In the genomic region with DNA sequence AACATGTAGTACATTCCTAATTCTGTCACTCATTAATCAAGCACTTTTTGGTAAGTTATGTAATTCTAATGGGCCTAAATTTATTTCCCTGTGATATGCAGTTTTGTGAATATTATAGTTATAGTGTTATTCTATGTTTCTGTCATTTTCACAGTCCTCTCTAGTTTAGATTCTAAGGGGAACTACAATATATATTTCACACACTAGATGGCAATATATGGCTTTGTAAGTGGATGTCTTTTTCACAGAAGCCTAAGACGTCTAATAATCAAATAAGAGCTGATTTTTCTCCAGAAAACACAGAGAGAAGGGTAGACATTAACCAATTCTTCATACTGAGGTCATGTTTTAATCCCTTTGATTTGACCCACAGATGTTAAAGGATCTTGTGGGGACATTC, we compare ENCODE assay signal across 9 cellular contexts. TPM values are rescaled to one million over a fixed set of nuclear protein-coding genes. Genes with fewer than 3 reads are reported as not detected.
DNase-seq lines count a peak whose midpoint lies in the region; ATAC-seq, FAIRE-seq and TF ChIP-seq lines count a peak whose summit lies in the region.
"Had no signal": no experiment of that assay in that cellular context is flagged by ENCODE, and none has a peak within 500 bp of the region (broad histone marks: within the 10 kb centered on the region; RNA-seq: fewer than 3 reads in every experiment).

No MANE protein-coding gene starts in this region.

- H3K9me2 ChIP-seq in PC-9 (ENCODE audit: insufficient read depth), result no peaks in the 10 kb centered on the region

- H3K4me3 Mint-ChIP-seq in glutamatergic neuron (ENCODE audit: unreplicated experiment), result no peak overlapping the region

- H3K27me3 ChIP-seq in ACC112 (ENCODE audit: insufficient read depth, low read length) (no peaks in the 10 kb centered on the region), PC-9 (ENCODE audit: insufficient read depth, low read depth) (no peaks in the 10 kb centered on the region), small intestine (ENCODE audit: control insufficient read depth in 2 of 2, insufficient read depth in 2 of 2, low read length in 2 of 2) (no peaks in the 10 kb centered on the region)

- H3K36me3 ChIP-seq in ACC112 (ENCODE audit: insufficient read depth, low read length) (no peaks in the 10 kb centered on the region), PC-9 (ENCODE audit: low read depth) (no peaks in the 10 kb centered on the region), small intestine (ENCODE audit: control insufficient read depth in 2 of 2, insufficient read depth in 2 of 2, low read length in 2 of 2) (no peaks in the 10 kb centered on the region)

- BruUV-seq in PC-9 (replicated peaks; lab: Mats Ljungman, UMichigan), result no TSS peak

- H3K4me1 Mint-ChIP-seq in glutamatergic neuron (ENCODE audit: low read depth, unreplicated experiment), result no peaks in the 10 kb centered on the region

- peaks cover 3% of the 10 kb centered on the region for H3K9me3 Mint-ChIP-seq in glutamatergic neuron (ENCODE audit: unreplicated experiment)
- H3K9me3 Mint-ChIP-seq: activated naive CD4-positive, alpha-beta T cell treated with anti-CD3 and anti-CD28 coated beads, Interleukin-2, amount 50 U/mL, for 72 hours had no signal

- no peak overlapping the region for H3K4me3 ChIP-seq in ACC112 (ENCODE audit: low read depth, low read length)
- H3K4me3 ChIP-seq in PC-9, result no peak overlapping the region
- H3K4me3 ChIP-seq in small intestine (ENCODE audit: low read depth in 1 of 2, low read length in 2 of 2), result no peak overlapping the region

- H3K27me3 Mint-ChIP-seq in glutamatergic neuron (ENCODE audit: unreplicated experiment), result no peaks in the 10 kb centered on the region

- peak overlapping the region; percentile 48 for H2AFZ ChIP-seq in ACC112 (ENCODE audit: low read length, unreplicated experiment)
- no peak overlapping the region for H2AFZ ChIP-seq in PC-9

- CTCF ChIA-PET in PC-9 (lab: Charles Lee), result interaction anchor here (0.5 to 1.1 kb wide), 5 partner anchors 11 to 710 kb away, joined by 3 to 5 read pairs (median 4); no protein-coding TSS in a partner anchor

- H3K9me3 ChIP-seq in PC-9 (ENCODE audit: insufficient read depth, low read depth) (no peaks in the 10 kb centered on the region), small intestine (ENCODE audit: control insufficient read depth, low read depth) (no peaks in the 10 kb centered on the region)

- ATAC-seq in GM18858 (IDR thresholded peaks at IDR 0.05; ENCODE audit: unreplicated experiment), result peak; percentile 51
- ATAC-seq in GM18868 (IDR thresholded peaks at IDR 0.05; ENCODE audit: unreplicated experiment), result no peak

- H3K79me2 ChIP-seq in ACC112 (ENCODE audit: control insufficient read depth, insufficient read depth, low read length, unreplicated experiment) (no peaks in the 10 kb centered on the region), PC-9 (ENCODE audit: low read depth) (no peaks in the 10 kb centered on the region)

- no peak overlapping the region for H3K27ac ChIP-seq in ACC112 (ENCODE audit: low read depth, low read length)
- no peak overlapping the region for H3K27ac ChIP-seq in PC-9
- no peak overlapping the region for H3K27ac ChIP-seq in small intestine (ENCODE audit: low read depth in 1 of 2, low read length in 1 of 2)

- no peaks in the 10 kb centered on the region for H3K36me3 Mint-ChIP-seq in glutamatergic neuron (ENCODE audit: unreplicated experiment)
- H3K36me3 Mint-ChIP-seq: activated naive CD4-positive, alpha-beta T cell treated with anti-CD3 and anti-CD28 coated beads, Interleukin-2, amount 50 U/mL, for 72 hours had no signal

- no peak overlapping the region for H3K4me2 ChIP-seq in PC-9

- H3K27ac Mint-ChIP-seq in glutamatergic neuron (ENCODE audit: unreplicated experiment), result no peak overlapping the region
- H3K27ac Mint-ChIP-seq: activated naive CD4-positive, alpha-beta T cell treated with anti-CD3 and anti-CD28 coated beads, Interleukin-2, amount 50 U/mL, for 72 hours had no signal

- peak; percentile 90 for FAIRE-seq in small intestine (lab: Jason Lieb, UNC)

- H3K4me1 ChIP-seq in ACC112 (ENCODE audit: control insufficient read depth, insufficient read depth, low read length, unreplicated experiment) (peaks cover 5% of the 10 kb centered on the region), PC-9 (replicated peaks; ENCODE audit: insufficient read depth) (no peaks in the 10 kb centered on the region), small intestine (ENCODE audit: control insufficient read depth in 2 of 2, insufficient read depth in 1 of 2, low read depth in 1 of 2, low read length in 1 of 2) (no peaks in the 10 kb centered on the region)

- H3F3A ChIP-seq in PC-9 (ENCODE audit: insufficient read depth, low read depth), result no peaks in the 10 kb centered on the region

- POLR2A ChIA-PET in PC-9 (lab: Charles Lee; ENCODE audit: unreplicated experiment), result interaction anchor here (0.5 to 0.6 kb wide), 3 partner anchors 120 to 543 kb away, joined by 3 to 10 read pairs (median 4); no protein-coding TSS in a partner anchor

- DNase-seq in PC-9 (no peak), fibroblast of gingiva (ENCODE audit: low read depth) (peak; percentile 34), small intestine (peak; percentile 20), glutamatergic neuron (no peak)
- DNase-seq in activated CD4-positive, alpha-beta T cell treated with anti-CD3 and anti-CD28 coated beads for 4 hours, result no peak

- H4K20me1 ChIP-seq in PC-9 (ENCODE audit: insufficient read depth), result no peaks in the 10 kb centered on the region

- TF ChIP-seq CTCF in PC-9 (conservative IDR thresholded peaks at IDR 0.05) (peak; percentile 60), glutamatergic neuron (IDR thresholded peaks at IDR 0.05; ENCODE audit: partially characterized antibody, unreplicated experiment) (no peak)

- WGBS in small intestine, 3 donors, result 3 to 10% (median 3%) methylated on average over 1 of the region's 1 CpG

- intact Hi-C loops in PC-9 (cut with micrococcal nuclease; ENCODE audit: unreplicated experiment), result loop anchor here (1.0 to 10.0 kb wide), 4 partner anchors 245 to 652 kb away; no protein-coding TSS in a partner anchor

RNA-seq across cellular contexts. Expression of a gene that starts 18.0 kb away (rescaled TPM):
- total RNA-seq in PC-9 (2021) (not detected in 2 replicates), glutamatergic neuron (ENCODE audit: unreplicated experiment) (4.4 TPM)
- 10 to 100 TPM in 2 of 3 donors, 1 to 10 TPM in 1; 8.6 to 14.8 (median 10.9) TPM for polyA plus RNA-seq in small intestine

RNA-seq across cellular contexts. Expression of a gene that starts 21.5 kb away (rescaled TPM):
- total RNA-seq in PC-9 (2021), result not detected in 2 replicates
- under 1 TPM in 1 of 3 donors, not detected in 2; 0.31 TPM for polyA plus RNA-seq in small intestine
- total RNA-seq in glutamatergic neuron (ENCODE audit: unreplicated experiment), result 0.22 TPM
- total RNA-seq: activated naive CD4-positive, alpha-beta T cell treated with anti-CD3 and anti-CD28 coated beads, Interleukin-2, amount 50 U/mL, for 72 hours had no signal

Comparison
In these comparisons a context has a peak if more than half of its experiments do, and no peak if none do; other contexts are left out.
1. DNase-seq: peak in fibroblast of gingiva (single experiment) and small intestine (single experiment); none in PC-9 (0 of 2), activated CD4-positive, alpha-beta T cell treated with anti-CD3 and anti-CD28 coated beads for 4 hours (0 of 2) and glutamatergic neuron (single experiment).